Comparison of ENCODE assay signal across 8 cellular contexts in genomic region chr15:98658831-98659699, GRCh38. TPM values are rescaled to one million over a fixed set of nuclear protein-coding genes. Genes with fewer than 3 reads are reported as not detected.
A peak's percentile ranks its signal among the peaks of the same experiment; 100 is the strongest.
DNase-seq lines count a peak whose midpoint lies in the region; ATAC-seq and TF ChIP-seq lines count a peak whose summit lies in the region.

No MANE protein-coding gene starts in this region.

- H3K4me3 ChIP-seq in adipocyte (ENCODE audit: low read length) (no peak overlapping the region), hepatocyte (no peak overlapping the region)

- no peaks in the 10 kb centered on the region for H3K9me3 Mint-ChIP-seq in stimulated activated naive B cell treated with anti-CD40 and anti-IgM and Interleukin-4, amounts not matched to agents 10 μg/mL and 1 μg/mL and 100 μg/mL, for 72 hours

- peaks cover 0 to 2% of the 10 kb centered on the region in 2 donors for H3K36me3 Mint-ChIP-seq in stimulated activated naive B cell treated with anti-CD40 and anti-IgM and Interleukin-4, amounts not matched to agents 10 μg/mL and 1 μg/mL and 100 μg/mL, for 72 hours

- H3K79me2 ChIP-seq in hepatocyte, result peaks cover 99% of the 10 kb centered on the region

- H3K9ac ChIP-seq in adipocyte (ENCODE audit: low read length), result no peak overlapping the region

- no peak overlapping the region for H3K27ac ChIP-seq in hepatocyte

- peaks cover 0 to 13% of the 10 kb centered on the region in 2 donors for H3K27me3 Mint-ChIP-seq in stimulated activated naive B cell treated with anti-CD40 and anti-IgM and Interleukin-4, amounts not matched to agents 10 μg/mL and 1 μg/mL and 100 μg/mL, for 72 hours

- H2AFZ ChIP-seq in hepatocyte, result no peak overlapping the region

- H3K9me3 ChIP-seq in adipocyte (ENCODE audit: control insufficient read depth, low read length) (no peaks in the 10 kb centered on the region), hepatocyte (ENCODE audit: low read depth) (no peaks in the 10 kb centered on the region)

- H3K4me1 ChIP-seq in adipocyte (ENCODE audit: control insufficient read depth, insufficient read depth, low read length), result peaks cover 12% of the 10 kb centered on the region
- peaks cover 12% of the 10 kb centered on the region for H3K4me1 ChIP-seq in hepatocyte (ENCODE audit: insufficient read depth)

- WGBS in hepatocyte (ENCODE audit: low lambda C conversion rate, missing lambda C conversion rate), result 44% methylated on average over 7 of the region's 7 CpGs

- H3K27ac Mint-ChIP-seq in stimulated activated naive B cell treated with anti-CD40 and anti-IgM and Interleukin-4, amounts not matched to agents 10 μg/mL and 1 μg/mL and 100 μg/mL, for 72 hours, result no peak overlapping the region

- peak; percentile 82 for TF ChIP-seq CTCF in hepatocyte (IDR thresholded peaks at IDR 0.05; ENCODE audit: poor library complexity)

- peaks cover 78% of the 10 kb centered on the region for H4K20me1 ChIP-seq in hepatocyte (ENCODE audit: insufficient read depth, poor library complexity, severe bottlenecking)

- H3K4me2 ChIP-seq in hepatocyte, result no peak overlapping the region

- no peaks in the 10 kb centered on the region for H3K9me2 ChIP-seq in hepatocyte (replicated peaks; ENCODE audit: insufficient read depth)

- ATAC-seq in GM18870 (IDR thresholded peaks at IDR 0.05; ENCODE audit: unreplicated experiment) (peak; percentile 91), HG03025 (IDR thresholded peaks at IDR 0.05; ENCODE audit: low FRiP score, unreplicated experiment) (peak; percentile 84)
- ATAC-seq in stimulated activated naive B cell treated with anti-CD40 and anti-IgM and Interleukin-4, amounts not matched to agents 10 μg/mL and 1 μg/mL and 100 μg/mL, for 72 hours (replicated peaks), result peak; percentile 83 to 89

- H3K36me3 ChIP-seq in adipocyte (ENCODE audit: control insufficient read depth, insufficient read depth, low read length, severe bottlenecking) (no peaks in the 10 kb centered on the region), hepatocyte (replicated peaks; ENCODE audit: insufficient read depth, low read depth) (no peaks in the 10 kb centered on the region)

- H3K4me3 Mint-ChIP-seq in stimulated activated naive B cell treated with anti-CD40 and anti-IgM and Interleukin-4, amounts not matched to agents 10 μg/mL and 1 μg/mL and 100 μg/mL, for 72 hours, result no peak overlapping the region

- H3K27me3 ChIP-seq in adipocyte (replicated peaks; ENCODE audit: control insufficient read depth, insufficient read depth, low read length) (no peaks in the 10 kb centered on the region), hepatocyte (no peaks in the 10 kb centered on the region)

- peaks cover 0 to under 1% of the 10 kb centered on the region in 2 donors for H3K4me1 Mint-ChIP-seq in stimulated activated naive B cell treated with anti-CD40 and anti-IgM and Interleukin-4, amounts not matched to agents 10 μg/mL and 1 μg/mL and 100 μg/mL, for 72 hours

- DNase-seq in D341Med (ENCODE audit: low spot score) (peak; percentile 71), NCI-H345 (lab: John Stamatoyannopoulos, UW) (peak; percentile 33), adipocyte (ENCODE audit: low read depth) (peak; percentile 78), hepatocyte (ENCODE audit: low spot score) (peak; percentile 70), amniotic stem cell (lab: John Stamatoyannopoulos, UW) (no peak)
- peak; percentile 18 for DNase-seq in stimulated activated naive B cell treated with anti-CD40 and anti-IgM and Interleukin-4, amounts not matched to agents 10 μg/mL and 1 μg/mL and 100 μg/mL, for 72 hours

RNA-seq across cellular contexts. Expression of gene IGF1R, which starts 10.7 kb away (rescaled TPM):
- 21.7 and 42.9 TPM in 2 replicates for total RNA-seq in hepatocyte
- 10.8 and 14.4 TPM in 2 replicates for polyA plus RNA-seq in hepatocyte
